Comparison of ENCODE assay signal across 8 cellular contexts in the genomic region with DNA sequence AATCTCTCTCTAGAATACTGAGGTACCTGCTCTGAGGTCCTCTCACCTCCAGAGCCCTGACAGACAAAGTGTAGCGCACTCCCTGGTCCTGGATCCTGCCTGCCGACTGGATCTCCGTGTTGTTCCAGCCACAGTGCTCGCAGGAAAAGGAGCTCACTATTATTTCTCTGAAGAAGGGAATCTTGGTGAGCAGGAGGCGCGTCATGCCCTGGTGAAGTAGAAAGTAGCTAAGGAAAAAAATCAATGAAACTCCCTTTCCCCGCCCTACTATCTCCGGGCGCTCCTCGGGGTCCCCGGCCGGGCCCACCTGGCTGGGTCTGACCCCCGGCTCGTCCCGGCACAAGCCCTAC. TPM values are rescaled to one million over a fixed set of nuclear protein-coding genes. Genes with fewer than 3 reads are reported as not detected.
DNase-seq lines count a peak whose midpoint lies in the region; ATAC-seq and TF ChIP-seq lines count a peak whose summit lies in the region.

No MANE protein-coding gene starts in this region.

- H3K36me3 ChIP-seq in RWPE2 (ENCODE audit: low read depth) (peaks cover 46% of the 10 kb centered on the region), sigmoid colon (peaks cover 18 to 42% (median 29%) of the 10 kb centered on the region in 4 donors)

- H3K4me1 ChIP-seq in RWPE2 (ENCODE audit: insufficient read depth, poor library complexity, severe bottlenecking) (peaks cover 4% of the 10 kb centered on the region), sigmoid colon (peaks cover 0 to 29% (median 20%) of the 10 kb centered on the region in 4 donors)

- peak; percentile 21; the same call in 1 of the 3 replicates for ATAC-seq in RWPE2 (ENCODE audit: low read depth)
- no peak for ATAC-seq in HG03095 (IDR thresholded peaks at IDR 0.05; ENCODE audit: unreplicated experiment)

- TF ChIP-seq POLR2A in sigmoid colon (IDR thresholded peaks at IDR 0.05) = no peak

- H3K9me3 ChIP-seq in RWPE2 (ENCODE audit: severe bottlenecking) (no peaks in the 10 kb centered on the region), sigmoid colon (no peaks in the 10 kb centered on the region)

- no peak for TF ChIP-seq CTCF in RWPE2 (IDR thresholded peaks at IDR 0.05; ENCODE audit: poor library complexity, severe bottlenecking)
- no peak for TF ChIP-seq CTCF in fibroblast of the aortic adventitia (IDR thresholded peaks at IDR 0.05; ENCODE audit: insufficient read depth, low read length)
- no peak for TF ChIP-seq CTCF in sigmoid colon (IDR thresholded peaks at IDR 0.05)
- no peak for TF ChIP-seq CTCF in GM20000 (IDR thresholded peaks at IDR 0.05; ENCODE audit: extremely low read depth, missing control alignments)

- no peaks in the 10 kb centered on the region for H3K27me3 ChIP-seq in RWPE2 (ENCODE audit: insufficient read depth, poor library complexity, severe bottlenecking)
- no peaks in the 10 kb centered on the region for H3K27me3 ChIP-seq in sigmoid colon

- TF ChIP-seq EP300 in sigmoid colon (IDR thresholded peaks at IDR 0.05) = no peak

- 0 to 1% methylated on average over 15 of the region's 15 CpGs for WGBS in sigmoid colon, 2 donors

- DNase-seq in DMS53 (lab: John Stamatoyannopoulos, UW) (peak; percentile 47), DMS53 treated with DMSO at 0.1 percent for 48 hours (lab: John Stamatoyannopoulos, UW; ENCODE audit: unreplicated experiment) (no peak), RWPE2 (ENCODE audit: low spot score) (no peak), fibroblast of the aortic adventitia (ENCODE audit: low read depth) (no peak), sigmoid colon (no peak), NCI-H187 (lab: John Stamatoyannopoulos, UW) (no peak), GM20000 (ENCODE audit: low spot score) (no peak)

- H3K4me3 ChIP-seq in RWPE2 (ENCODE audit: severe bottlenecking) (peak overlapping the region; percentile 70), fibroblast of the aortic adventitia (ENCODE audit: low read depth, low read length) (peak overlapping the region; percentile 87), sigmoid colon (peak overlapping the region; percentile 86 to 97 (median 93))

- H3K27ac ChIP-seq in RWPE2 (ENCODE audit: poor library complexity, severe bottlenecking) = peak overlapping the region; percentile 4
- peak overlapping the region; percentile 84 to 90 (median 88) for H3K27ac ChIP-seq in sigmoid colon

- intact Hi-C loops in sigmoid colon (cut with DNase I) = loop anchor here (5.0 kb wide), 1 partner anchor 440 kb away; no protein-coding TSS in a partner anchor

RNA-seq across cellular contexts. Expression of gene ZPR1, which starts 0.4 kb away (rescaled TPM):
- total RNA-seq in fibroblast of the aortic adventitia (ENCODE audit: low replicate concordance) = 25.5 and 37.1 TPM in 2 replicates
- total RNA-seq in sigmoid colon = 10 to 100 TPM; 14.7 to 28.6 (median 21.0) TPM
- polyA plus RNA-seq in sigmoid colon = 10 to 100 TPM; 16.8 to 22.5 (median 17.3) TPM

RNA-seq across cellular contexts. Expression of gene APOA5, which starts 4.3 kb away (rescaled TPM):
- not detected in 2 replicates for total RNA-seq in fibroblast of the aortic adventitia (ENCODE audit: low replicate concordance)
- not detected for total RNA-seq in sigmoid colon
- not detected for polyA plus RNA-seq in sigmoid colon

RNA-seq across cellular contexts. Expression of gene BUD13, which starts 14.6 kb away (rescaled TPM):
- total RNA-seq in fibroblast of the aortic adventitia (ENCODE audit: low replicate concordance) (14.6 and 21.8 TPM in 2 replicates), sigmoid colon (10 to 100 TPM; 12.2 to 19.9 (median 18.5) TPM)
- polyA plus RNA-seq in sigmoid colon = 10 to 100 TPM; 13.8 to 16.8 (median 14.1) TPM

RNA-seq across cellular contexts. Expression of gene APOA4, which starts 35.7 kb away (rescaled TPM):
- not detected in 2 replicates for total RNA-seq in fibroblast of the aortic adventitia (ENCODE audit: low replicate concordance)
- not detected for total RNA-seq in sigmoid colon
- polyA plus RNA-seq in sigmoid colon = 1 to 10 TPM in 2 of 3 donors, under 1 TPM in 1; 0.04 to 5.3 (median 3.0) TPM

RNA-seq across cellular contexts. Expression of gene APOC3, which starts 42.3 kb away (rescaled TPM):
- total RNA-seq in fibroblast of the aortic adventitia (ENCODE audit: low replicate concordance) (not detected in 2 replicates), sigmoid colon (not detected)
- polyA plus RNA-seq in sigmoid colon = 1 to 10 TPM in 1 of 3 donors, under 1 TPM in 1, not detected in 1; 0.19 to 4.4 TPM
